In the genomic region with DNA sequence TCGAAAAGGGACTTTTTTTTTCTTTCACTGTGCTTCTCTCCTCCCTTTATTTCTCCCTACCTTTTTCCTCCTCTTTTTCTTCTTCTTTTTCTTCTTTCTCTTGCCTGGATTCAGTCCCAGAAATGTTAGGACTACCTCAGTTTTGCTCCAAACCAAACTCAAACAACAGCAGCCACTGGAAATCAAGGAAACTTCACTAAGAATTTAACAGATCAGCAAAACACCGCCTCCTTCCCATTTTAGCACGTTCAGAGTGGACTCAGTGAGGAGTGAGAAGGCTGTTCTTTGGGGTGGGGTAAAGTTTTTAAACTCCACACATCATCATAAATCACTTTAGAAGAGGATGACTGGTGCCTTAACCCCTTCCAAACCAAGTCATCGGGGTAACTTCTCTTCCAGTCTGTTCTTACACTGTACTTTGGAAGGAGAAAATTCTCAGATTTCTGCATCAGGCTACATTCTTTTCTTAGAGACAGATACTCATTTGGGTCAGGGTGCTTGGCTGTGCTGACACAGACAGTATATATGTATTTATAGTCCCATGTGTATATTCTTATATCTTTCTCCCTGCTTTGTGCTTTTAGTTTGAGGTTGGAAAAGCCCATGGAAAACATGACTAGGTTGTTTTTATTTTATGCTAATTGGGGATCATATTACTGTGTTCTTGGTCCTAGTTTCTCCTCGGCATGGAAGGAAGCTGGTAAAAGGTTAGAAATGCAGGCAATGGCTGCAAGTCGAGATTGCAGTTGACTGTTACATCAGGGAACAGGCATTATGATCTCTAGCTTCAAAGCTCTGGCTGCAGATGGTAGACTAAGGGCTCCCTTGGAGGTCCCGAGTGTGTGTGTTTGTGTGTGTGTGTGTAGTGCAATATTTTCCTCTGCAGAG, we compare ENCODE assay signal across 9 cellular contexts. TPM values are rescaled to one million over a fixed set of nuclear protein-coding genes. Genes with fewer than 3 reads are reported as not detected.
A peak's percentile ranks its signal among the peaks of the same experiment; 100 is the strongest.
DNase-seq lines count a peak whose midpoint lies in the region; ATAC-seq, FAIRE-seq and TF ChIP-seq lines count a peak whose summit lies in the region.
"Had no signal": no experiment of that assay in that cellular context is flagged by ENCODE, and none has a peak within 500 bp of the region (broad histone marks: within the 10 kb centered on the region; RNA-seq: fewer than 3 reads in every experiment).

Gene CCDC80 (minus strand): TSS at position 280 of the 888 bp plus-strand sequence. CDS start 1,238 bp downstream, outside the sequence.

- DNase-seq in HT-29 (ENCODE audit: low spot score) (peak; percentile 58), body of pancreas (peak in 1 of 4 donors; percentile 19), kidney (no peak), testis (peak; percentile 14), Kasumi-1 (lab: John Stamatoyannopoulos, UW) (no peak), WERI-Rb-1 (no peak)
- DNase-seq: cortex of kidney had no signal

- TF ChIP-seq CTCF in body of pancreas (IDR thresholded peaks at IDR 0.05), result no peak
- no peak for TF ChIP-seq CTCF in kidney (IDR thresholded peaks at IDR 0.05; ENCODE audit: borderline replicate concordance, extremely low read depth, insufficient read depth)
- no peak for TF ChIP-seq CTCF in testis (IDR thresholded peaks at IDR 0.05)
- TF ChIP-seq CTCF in WERI-Rb-1 (IDR thresholded peaks at IDR 0.05; ENCODE audit: low read depth, low read length), result no peak

- H3K27me3 ChIP-seq in body of pancreas, result no peaks in the 10 kb centered on the region
- no peaks in the 10 kb centered on the region for H3K27me3 ChIP-seq in testis
- H3K27me3 ChIP-seq in WERI-Rb-1 (ENCODE audit: insufficient read depth, low read depth, severe bottlenecking), result peaks cover 51% of the 10 kb centered on the region

- H3K9me3 ChIP-seq in body of pancreas (no peaks in the 10 kb centered on the region), kidney (ENCODE audit: control insufficient read depth in 1 of 2, low read length in 2 of 2) (no peaks in the 10 kb centered on the region), testis (no peaks in the 10 kb centered on the region), WERI-Rb-1 (ENCODE audit: severe bottlenecking) (no peaks in the 10 kb centered on the region)

- H3K4me1 ChIP-seq in body of pancreas, result peaks cover 13% of the 10 kb centered on the region
- peaks cover 7 to 11% of the 10 kb centered on the region in 2 donors for H3K4me1 ChIP-seq in kidney (ENCODE audit: control insufficient read depth in 1 of 2, insufficient read depth in 1 of 2, low read depth in 1 of 2, low read length in 2 of 2)
- H3K4me1 ChIP-seq in testis, result peaks cover 4% of the 10 kb centered on the region

- peak within 1 kb of the TSS; percentile 34 to 57 for H3K9ac ChIP-seq in kidney (ENCODE audit: low read length in 2 of 2)

- H3K36me3 ChIP-seq in body of pancreas (replicated peaks in 1 of 2; ENCODE audit: insufficient read depth in 1 of 2, low read depth in 2 of 2), result no peaks in the 10 kb centered on the region
- no peaks in the 10 kb centered on the region for H3K36me3 ChIP-seq in kidney (ENCODE audit: control insufficient read depth in 1 of 2, insufficient read depth in 2 of 2, low read length in 2 of 2)
- no peaks in the 10 kb centered on the region for H3K36me3 ChIP-seq in testis (ENCODE audit: low read depth, missing control alignments)
- H3K36me3 ChIP-seq in WERI-Rb-1, result no peaks in the 10 kb centered on the region

- no peak for FAIRE-seq in kidney (lab: Jason Lieb, UNC)

- H3K4me3 ChIP-seq in body of pancreas (no peak within 1 kb of the TSS), kidney (ENCODE audit: low read length in 2 of 2) (peak within 1 kb of the TSS; percentile 54 to 73), testis (peak within 1 kb of the TSS in 1 of 2 donors; percentile 13), WERI-Rb-1 (ENCODE audit: low read depth, low read length) (no peak within 1 kb of the TSS)

- H3K27ac ChIP-seq in body of pancreas (peak within 1 kb of the TSS in 3 of 4 donors; percentile 52 to 62 (median 52)), kidney (ENCODE audit: low read depth in 2 of 2, low read length in 2 of 2) (peak within 1 kb of the TSS; percentile 8 to 57), testis (peak within 1 kb of the TSS; percentile 57), WERI-Rb-1 (no peak within 1 kb of the TSS)

- intact Hi-C loops in body of pancreas (cut with DNase I) (loop anchor here (10.0 kb wide), 1 partner anchor 334 kb away; the partner anchor contains the start of gene CD200R1), kidney (cut with DNase I) (no loop called here), testis (cut with DNase I; ENCODE audit: low total_unique reads) (no loop called here)

- WGBS in body of pancreas, 2 donors, result 4 to 7% methylated on average over 7 of the region's 7 CpGs
- 11 to 16% methylated on average over 7 of the region's 7 CpGs for WGBS in testis, 2 donors

- TF ChIP-seq POLR2A in body of pancreas (IDR thresholded peaks at IDR 0.05) (peak; percentile 58 to 95 (median 86)), testis (IDR thresholded peaks at IDR 0.05) (no peak)

- ATAC-seq in body of pancreas, result peak; percentile 71
- no peak for ATAC-seq in GM19463 (IDR thresholded peaks at IDR 0.05; ENCODE audit: unreplicated experiment)
- ATAC-seq in HG03280 (IDR thresholded peaks at IDR 0.05; ENCODE audit: unreplicated experiment), result no peak

RNA-seq across cellular contexts. Expression of gene CCDC80, which starts in this region (rescaled TPM):
- 0.29 and 0.41 TPM in 2 replicates for total RNA-seq in HT-29 (2014; rRNA removed; shearing (Covaris generic))
- total RNA-seq in body of pancreas (10 to 100 TPM; 17.4 to 25.1 TPM), kidney (57.5 TPM), testis (10 to 100 TPM; 13.8 to 18.8 TPM)
- polyA plus RNA-seq in kidney (ENCODE audit: insufficient read depth, low read depth, low replicate concordance) (12.0 TPM), testis (ENCODE audit: insufficient read depth, low read depth, low replicate concordance) (159 TPM)

Comparison
In these comparisons a context has a peak if more than half of its experiments do, and no peak if none do; other contexts are left out.
1. RNA of gene CCDC80 (total RNA-seq): 57.5 TPM in kidney (single experiment), 17.4 to 25.1 TPM in body of pancreas and 13.8 to 18.8 TPM in testis; 0.29 to 0.41 TPM in HT-29; every median in the first group is over 10 times any median in the second.
2. RNA of gene CCDC80 (polyA plus RNA-seq): 159 TPM in testis (single experiment); 12.0 TPM in kidney (single experiment); every median in the first group is over 10 times any median in the second.
3. Peak in DNase-seq in HT-29; RNA of the gene not detected or under 1 TPM.
4. H3K4me3 ChIP-seq: peak in kidney (2 of 2); none in body of pancreas (0 of 2) and WERI-Rb-1 (single experiment).